Comparison of ENCODE assay signal across 19 cellular contexts in the genomic region with DNA sequence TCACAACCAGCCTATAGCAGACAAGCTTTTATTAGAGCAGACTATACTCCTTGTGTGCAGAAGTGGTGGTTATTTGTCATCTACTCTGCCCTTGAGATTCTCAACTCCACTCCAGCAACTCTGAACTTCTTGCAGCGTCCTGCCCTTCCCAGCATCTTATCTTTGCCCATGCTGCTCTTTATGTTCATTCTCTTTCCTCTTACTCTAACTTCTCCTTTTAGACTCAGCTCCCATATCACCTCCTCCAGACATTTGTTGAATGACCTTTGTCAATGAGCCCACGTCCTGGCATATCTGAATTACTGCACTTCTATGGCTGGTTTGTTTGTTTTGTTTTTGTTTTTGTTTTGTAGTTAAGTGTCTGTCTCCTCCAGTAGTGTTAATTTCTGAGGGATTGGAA.
"Had no signal": no experiment of that assay in that cellular context is flagged by ENCODE, and none has a peak within 500 bp of the region (broad histone marks: within the 10 kb centered on the region; RNA-seq: fewer than 3 reads in every experiment).

No MANE protein-coding gene starts in this region.

- H3K4me3 Mint-ChIP-seq: activated CD4-positive, alpha-beta memory T cell treated with anti-CD3 and anti-CD28 coated beads for 36 hours; activated naive CD4-positive, alpha-beta T cell treated with anti-CD3 and anti-CD28 coated beads for 36 hours; activated naive CD8-positive, alpha-beta T cell treated with anti-CD3 and anti-CD28 coated beads, Interleukin-2, amount 10 ng/mL, durations not matched to agents 7 days and 5 days; stimulated activated naive B cell treated with anti-CD40 and anti-IgM and Interleukin-4, amounts not matched to agents 10 μg/mL and 1 μg/mL and 100 μg/mL, for 72 hours; T-helper 2 cell treated with Interferon-gamma antibody and Interleukin-4, amounts not matched to agents 5 μg/mL and 100 μg/mL, for 36 hours had no signal

- H3K27me3 Mint-ChIP-seq: activated CD4-positive, alpha-beta memory T cell treated with anti-CD3 and anti-CD28 coated beads for 36 hours; activated naive CD8-positive, alpha-beta T cell treated with anti-CD3 and anti-CD28 coated beads, Interleukin-2, amount 10 ng/mL, durations not matched to agents 7 days and 5 days; stimulated activated naive B cell treated with anti-CD40 and anti-IgM and Interleukin-4, amounts not matched to agents 10 μg/mL and 1 μg/mL and 100 μg/mL, for 72 hours had no signal

- H3K36me3 Mint-ChIP-seq: activated CD4-positive, alpha-beta memory T cell treated with anti-CD3 and anti-CD28 coated beads for 36 hours had no signal

- H3K27ac Mint-ChIP-seq: activated CD4-positive, alpha-beta memory T cell treated with anti-CD3 and anti-CD28 coated beads for 36 hours; activated naive CD4-positive, alpha-beta T cell treated with anti-CD3 and anti-CD28 coated beads for 36 hours; activated naive CD8-positive, alpha-beta T cell treated with anti-CD3 and anti-CD28 coated beads, Interleukin-2, amount 10 ng/mL, durations not matched to agents 7 days and 5 days; stimulated activated naive B cell treated with anti-CD40 and anti-IgM and Interleukin-4, amounts not matched to agents 10 μg/mL and 1 μg/mL and 100 μg/mL, for 72 hours; T-helper 2 cell treated with Interferon-gamma antibody and Interleukin-4, amounts not matched to agents 5 μg/mL and 100 μg/mL, for 36 hours had no signal

- DNase-seq: activated CD4-positive, alpha-beta memory T cell treated with anti-CD3 and anti-CD28 coated beads for 36 hours; activated CD4-positive, alpha-beta T cell treated with anti-CD3 and anti-CD28 coated beads for 4 hours; activated CD4-positive, CD25-positive, alpha-beta regulatory T cell; activated naive CD4-positive, alpha-beta T cell treated with anti-CD3 and anti-CD28 coated beads for 36 hours; activated naive CD8-positive, alpha-beta T cell treated with anti-CD3 and anti-CD28 coated beads, Interleukin-2, amount 10 ng/mL, durations not matched to agents 7 days and 5 days; activated T-cell treated with anti-CD3 and anti-CD28 coated beads, Interleukin-2, amount 50 U/mL, for 48 hours; amniotic stem cell; cerebellar nuclear complex; glutamatergic neuron; hypothalamus; occipital lobe; right lobe of liver; small intestine; stimulated activated CD4-positive, alpha-beta T cell treated with anti-CD3 and anti-CD28 coated beads, Interleukin-2, amount 100 ng/mL, for 48 hours; stimulated activated CD8-positive, alpha-beta memory T cell treated with anti-CD3 and anti-CD28 coated beads, Interleukin-4, amount 100 ng/mL, for 48 hours; stimulated activated naive B cell treated with anti-CD40 and anti-IgM and Interleukin-4, amounts not matched to agents 10 μg/mL and 1 μg/mL and 100 μg/mL, for 72 hours; transverse colon; uterus had no signal

- H3K9me3 Mint-ChIP-seq: activated CD4-positive, alpha-beta memory T cell treated with anti-CD3 and anti-CD28 coated beads for 36 hours; activated naive CD4-positive, alpha-beta T cell treated with anti-CD3 and anti-CD28 coated beads for 36 hours; activated naive CD8-positive, alpha-beta T cell treated with anti-CD3 and anti-CD28 coated beads, Interleukin-2, amount 10 ng/mL, durations not matched to agents 7 days and 5 days; stimulated activated naive B cell treated with anti-CD40 and anti-IgM and Interleukin-4, amounts not matched to agents 10 μg/mL and 1 μg/mL and 100 μg/mL, for 72 hours; T-helper 2 cell treated with Interferon-gamma antibody and Interleukin-4, amounts not matched to agents 5 μg/mL and 100 μg/mL, for 36 hours had no signal

- H3K4me1 Mint-ChIP-seq: activated naive CD8-positive, alpha-beta T cell treated with anti-CD3 and anti-CD28 coated beads, Interleukin-2, amount 10 ng/mL, durations not matched to agents 7 days and 5 days had no signal
